18 cellular contexts compared by ENCODE assay signal in genomic region chr12:26736563-26737486, GRCh38.
DNase-seq lines count a peak whose midpoint lies in the region; ATAC-seq and TF ChIP-seq lines count a peak whose summit lies in the region.
"Had no signal": no experiment of that assay in that cellular context is flagged by ENCODE, and none has a peak within 500 bp of the region (broad histone marks: within the 10 kb centered on the region; RNA-seq: fewer than 3 reads in every experiment).

No MANE protein-coding gene starts in this region.

- peaks cover 66% of the 10 kb centered on the region for H3K4me1 ChIP-seq in suprapubic skin
- peaks cover 4 to 28% (median 18%) of the 10 kb centered on the region in 4 donors for H3K4me1 ChIP-seq in stomach

- in situ Hi-C loops in brain microvascular endothelial cell (cut with HindIII; ENCODE audit: low pct_ligation_motif_present, low sequenced_read_pairs) = no loop called here

- H3K27ac ChIP-seq in brain microvascular endothelial cell (no peak overlapping the region), suprapubic skin (peak overlapping the region; percentile 70), stomach (peak overlapping the region in 1 of 5 donors; percentile 9)
- H3K27ac ChIP-seq: BLaER1 treated with 17β-estradiol and CSF1 and Interleukin-3, amounts not matched to agents 10 nM and 100 nM; KMS-11; parathyroid adenoma had no signal

- no peaks in the 10 kb centered on the region for H3K36me3 ChIP-seq in brain microvascular endothelial cell (replicated peaks)
- H3K36me3 ChIP-seq in suprapubic skin = no peaks in the 10 kb centered on the region
- H3K36me3 ChIP-seq in stomach = no peaks in the 10 kb centered on the region

- TF ChIP-seq EP300 in suprapubic skin (IDR thresholded peaks at IDR 0.05) = no peak
- no peak for TF ChIP-seq EP300 in stomach (IDR thresholded peaks at IDR 0.05)

- intact Hi-C loops in stomach (cut with DNase I; ENCODE audit: low total_unique reads) = no loop called here

- ATAC-seq in HG03045 (IDR thresholded peaks at IDR 0.05; ENCODE audit: unreplicated experiment) (no peak), GM19351 (IDR thresholded peaks at IDR 0.05; ENCODE audit: unreplicated experiment) (no peak)
- ATAC-seq: left colon had no signal

- TF ChIP-seq CTCF in brain microvascular endothelial cell (IDR thresholded peaks at IDR 0.05; ENCODE audit: low read depth, low read length, missing control alignments) = no peak
- TF ChIP-seq CTCF in foreskin fibroblast (IDR thresholded peaks at IDR 0.05; ENCODE audit: low read depth, low read length) = no peak
- TF ChIP-seq CTCF in suprapubic skin (IDR thresholded peaks at IDR 0.05) = no peak
- TF ChIP-seq CTCF in stomach (IDR thresholded peaks at IDR 0.05) = no peak

- WGBS in suprapubic skin = 42% methylated on average over 16 of the region's 16 CpGs
- WGBS in stomach, 5 donors = 67 to 82% (median 78%) methylated on average over 16 of the region's 16 CpGs

- no peak overlapping the region for H3K4me3 ChIP-seq in brain microvascular endothelial cell (ENCODE audit: low read depth, low read length)
- H3K4me3 ChIP-seq in foreskin fibroblast (ENCODE audit: low read depth in 1 of 2, low read length in 2 of 2) = no peak overlapping the region
- H3K4me3 ChIP-seq in suprapubic skin = peak overlapping the region; percentile 16
- no peak overlapping the region for H3K4me3 ChIP-seq in stomach
- H3K4me3 ChIP-seq: BLaER1 treated with 17β-estradiol and CSF1 and Interleukin-3, amounts not matched to agents 10 nM and 100 nM had no signal

- H3K27me3 ChIP-seq in brain microvascular endothelial cell (replicated peaks) (no peaks in the 10 kb centered on the region), suprapubic skin (no peaks in the 10 kb centered on the region), stomach (no peaks in the 10 kb centered on the region)
- H3K27me3 ChIP-seq: BLaER1 treated with 17β-estradiol and CSF1 and Interleukin-3, amounts not matched to agents 10 nM and 100 nM had no signal

- TF ChIP-seq POLR2A in suprapubic skin (IDR thresholded peaks at IDR 0.05) = no peak
- TF ChIP-seq POLR2A in stomach (IDR thresholded peaks at IDR 0.05) = no peak

- H3K9me3 ChIP-seq in suprapubic skin = no peaks in the 10 kb centered on the region
- H3K9me3 ChIP-seq in stomach = peaks cover 0 to 7% (median 3%) of the 10 kb centered on the region in 4 donors

- DNase-seq in LHCN-M2 (ENCODE audit: low read depth) (peak; percentile 48), brain microvascular endothelial cell (peak; percentile 33), foreskin fibroblast (peak; percentile 50 to 74), suprapubic skin (ENCODE audit: low spot score in 2 of 2) (no peak), stomach (no peak)
- DNase-seq: activated CD8-positive, alpha-beta memory T cell treated with anti-CD3 and anti-CD28 coated beads, Interleukin-2, amount 50 U/mL, for 4 hours; activated naive CD4-positive, alpha-beta T cell; DND-41; left colon; NCI-H2029 treated with DMSO at 0.1 percent for 48 hours; NCI-H526; RPMI8226; stimulated activated CD4-positive, alpha-beta T cell treated with anti-CD3 and anti-CD28 coated beads, Interleukin-15, amount 100 ng/mL, for 24 hours had no signal

Comparison
In these comparisons a context has a peak if more than half of its experiments do, and no peak if none do; other contexts are left out.
1. DNase-seq: peak in LHCN-M2 (single experiment), brain microvascular endothelial cell (single experiment) and foreskin fibroblast (2 of 2); none in suprapubic skin (0 of 2) and stomach (single experiment).